In the genomic region with DNA sequence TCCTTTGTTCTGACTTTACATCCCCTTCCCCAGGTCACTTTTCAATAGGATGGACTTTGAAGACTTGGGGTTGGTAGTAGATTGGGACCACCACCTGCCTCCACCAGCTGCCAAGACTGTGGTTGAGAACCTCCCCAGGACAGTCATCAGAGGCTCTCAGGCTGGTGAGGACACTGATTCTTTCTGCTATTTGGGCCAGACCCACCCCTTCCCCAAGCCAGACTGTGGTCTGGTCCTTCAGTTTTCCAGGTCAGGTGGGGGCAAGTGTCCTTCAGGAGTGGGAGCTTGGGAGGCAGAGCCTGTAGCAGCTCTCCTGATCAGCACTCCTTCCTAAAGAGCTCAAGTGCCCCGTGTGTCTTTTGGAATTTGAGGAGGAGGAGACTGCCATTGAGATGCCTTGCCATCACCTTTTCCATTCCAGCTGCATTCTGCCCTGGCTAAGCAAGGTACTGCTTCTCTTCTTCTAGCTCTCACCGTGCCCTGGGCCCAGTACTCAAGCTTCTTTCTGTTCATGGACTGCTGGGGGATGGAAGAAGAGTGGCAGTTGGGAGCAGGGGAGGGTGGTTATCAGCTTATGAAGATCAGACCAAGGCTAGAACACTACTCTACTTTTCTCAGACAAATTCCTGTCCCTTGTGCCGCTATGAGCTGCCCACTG, we compare ENCODE assay signal across 1 cellular context.
TF ChIP-seq lines count a peak whose summit lies in the region.

No MANE protein-coding gene starts in this region.

TF ChIP-seq in endothelial cell of umbilical vein, 7 proteins besides CTCF, POLR2A, EP300 and RAD21:
- TF ChIP-seq, protein P1, sequence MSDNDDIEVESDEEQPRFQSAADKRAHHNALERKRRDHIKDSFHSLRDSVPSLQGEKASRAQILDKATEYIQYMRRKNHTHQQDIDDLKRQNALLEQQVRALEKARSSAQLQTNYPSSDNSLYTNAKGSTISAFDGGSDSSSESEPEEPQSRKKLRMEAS (IDR thresholded peaks at IDR 0.05; ENCODE audit: insufficient read depth, insufficient read length) = no peak
- TF ChIP-seq FOS (IDR thresholded peaks at IDR 0.05; ENCODE audit: borderline replicate concordance, insufficient read depth, low read length) (no peak), MYC (IDR thresholded peaks at IDR 0.05; ENCODE audit: low read depth, low read length) (no peak), EZH2 (IDR thresholded peaks at IDR 0.05; ENCODE audit: borderline replicate concordance, low read depth, low read length, severe bottlenecking) (no peak), GATA2 (IDR thresholded peaks at IDR 0.05; ENCODE audit: insufficient read depth, insufficient read length, low read depth, low read length) (no peak), POLR2AphosphoS5 (IDR thresholded peaks at IDR 0.05; ENCODE audit: insufficient read depth, low read depth, low read length) (no peak), JUN (IDR thresholded peaks at IDR 0.05; ENCODE audit: borderline replicate concordance, insufficient read depth, insufficient read length, low read depth) (no peak)
